In the genomic region with DNA sequence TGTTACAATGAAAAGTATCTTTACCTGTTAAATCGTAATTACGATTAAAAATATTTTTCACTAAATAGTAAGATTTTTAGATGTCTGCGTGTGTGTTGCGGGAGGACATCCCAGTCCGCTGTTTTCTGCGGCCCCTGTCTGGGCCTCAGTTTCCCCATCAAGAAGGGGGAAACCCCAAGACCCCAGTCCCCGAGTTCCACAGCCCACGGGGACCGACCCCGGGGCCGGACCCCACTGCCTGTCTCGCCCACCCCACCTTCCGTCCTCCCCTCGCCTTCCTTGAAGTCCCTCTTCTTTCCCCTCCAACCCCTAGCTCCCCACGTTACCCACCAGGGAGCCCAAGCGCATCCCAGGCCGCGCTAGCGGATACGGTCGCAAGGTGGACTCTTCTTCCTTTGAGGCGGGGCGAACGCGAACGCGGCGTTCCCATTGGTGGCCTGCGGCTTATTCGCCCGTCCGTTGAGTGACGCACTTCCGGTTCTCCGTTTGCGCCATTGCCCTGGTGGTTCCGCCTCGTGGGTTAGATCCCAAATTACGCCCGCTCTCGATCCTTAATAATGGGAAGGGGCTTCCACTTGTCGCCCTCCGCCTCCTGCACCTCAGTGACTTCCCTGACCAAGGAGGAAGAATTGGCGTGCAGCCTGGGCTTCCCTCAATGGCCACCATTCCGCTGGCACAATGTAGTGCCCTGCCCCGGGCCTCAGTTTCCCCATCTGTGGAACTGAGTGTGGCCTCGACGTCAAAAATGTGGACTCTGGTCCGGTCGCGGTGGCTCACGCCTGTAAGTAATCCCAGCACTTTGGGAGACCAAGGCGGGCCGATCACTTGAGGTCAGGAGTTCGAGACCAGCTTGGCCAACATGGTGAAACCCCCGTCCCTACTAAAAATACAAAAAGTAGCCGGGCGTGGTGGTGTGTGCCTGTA, we compare ENCODE assay signal across 8 cellular contexts. TPM values are rescaled to one million over a fixed set of nuclear protein-coding genes. Genes with fewer than 3 reads are reported as not detected.
DNase-seq lines count a peak whose midpoint lies in the region; ATAC-seq and TF ChIP-seq lines count a peak whose summit lies in the region.

A gene with protein sequence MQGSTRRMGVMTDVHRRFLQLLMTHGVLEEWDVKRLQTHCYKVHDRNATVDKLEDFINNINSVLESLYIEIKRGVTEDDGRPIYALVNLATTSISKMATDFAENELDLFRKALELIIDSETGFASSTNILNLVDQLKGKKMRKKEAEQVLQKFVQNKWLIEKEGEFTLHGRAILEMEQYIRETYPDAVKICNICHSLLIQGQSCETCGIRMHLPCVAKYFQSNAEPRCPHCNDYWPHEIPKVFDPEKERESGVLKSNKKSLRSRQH (minus strand): TSS at position 397 of the 924 bp plus-strand sequence. CDS start 11,202 bp downstream, outside the sequence.

- ATAC-seq in GM23338, result peak; percentile 98

- POLR2A ChIA-PET in RWPE1 (lab: Yijun Ruan, JAX; ENCODE audit: low non-redundant PET), result no interaction called here

- H3F3A ChIP-seq in GM23338 (replicated peaks; ENCODE audit: low read depth), result no peaks in the 10 kb centered on the region

- no peaks in the 10 kb centered on the region for H3K27me3 ChIP-seq in GM23338 (ENCODE audit: insufficient read depth)

- no peaks in the 10 kb centered on the region for H3K36me3 ChIP-seq in GM23338 (ENCODE audit: insufficient read depth)

- DNase-seq in EL, result peak; percentile 95
- peak; percentile 97 for DNase-seq in GM23338 (ENCODE audit: low spot score)
- DNase-seq in LNCaP clone FGC (ENCODE audit: low read depth), result peak; percentile 86
- peak; percentile 99 for DNase-seq in RWPE1 (ENCODE audit: low spot score)
- peak; percentile 92 for DNase-seq in activated effector memory CD4-positive, alpha-beta T cell treated with Interleukin-2 at 50 U/mL for 16 hours
- DNase-seq in fibroblast of the aortic adventitia (ENCODE audit: low read depth), result peak; percentile 97

- peaks cover 7% of the 10 kb centered on the region for H3K4me1 ChIP-seq in GM23338 (ENCODE audit: insufficient read depth)

- peaks cover 3% of the 10 kb centered on the region; the same call in 2 of the 3 replicates for H3K36me3 Mint-ChIP-seq in GM23338 (ENCODE audit: low read depth)
- H3K36me3 Mint-ChIP-seq in nephron (ENCODE audit: low read depth), result no peaks in the 10 kb centered on the region
- peaks cover 40% of the 10 kb centered on the region for H3K36me3 Mint-ChIP-seq in stimulated activated naive CD8-positive, alpha-beta T cell treated with anti-CD3 and anti-CD28 coated beads, Interleukin-15, Interleukin-2, amounts not matched to agents 100 ng/mL and 50 ng/mL, for 24 hours (ENCODE audit: low read depth)

- H3K27ac ChIP-seq in GM23338 (ENCODE audit: low read depth), result no peak within 1 kb of the TSS
- H3K27ac ChIP-seq in RWPE1, result peak within 1 kb of the TSS; percentile 69

- H3K4me3 ChIP-seq in GM23338 (peak within 1 kb of the TSS; percentile 68), LNCaP clone FGC (ENCODE audit: low read depth, low read length) (peak within 1 kb of the TSS; percentile 67), fibroblast of the aortic adventitia (ENCODE audit: low read depth, low read length) (peak within 1 kb of the TSS; percentile 91)

- H3K9me3 Mint-ChIP-seq in GM23338 (no peaks in the 10 kb centered on the region; the same call in 2 of the 3 replicates), nephron (no peaks in the 10 kb centered on the region)
- H3K9me3 Mint-ChIP-seq in stimulated activated naive CD8-positive, alpha-beta T cell treated with anti-CD3 and anti-CD28 coated beads, Interleukin-15, Interleukin-2, amounts not matched to agents 100 ng/mL and 50 ng/mL, for 24 hours, result peaks cover 3% of the 10 kb centered on the region

- H3K27me3 Mint-ChIP-seq in GM23338 (ENCODE audit: insufficient read depth, low read depth, poor library complexity), result no peaks in the 10 kb centered on the region
- H3K27me3 Mint-ChIP-seq in nephron (ENCODE audit: low read depth), result no peaks in the 10 kb centered on the region
- H3K27me3 Mint-ChIP-seq in stimulated activated naive CD8-positive, alpha-beta T cell treated with anti-CD3 and anti-CD28 coated beads, Interleukin-15, Interleukin-2, amounts not matched to agents 100 ng/mL and 50 ng/mL, for 24 hours, result no peaks in the 10 kb centered on the region

- H3K4me3 Mint-ChIP-seq in GM23338 (peak within 1 kb of the TSS; percentile 81), nephron (peak within 1 kb of the TSS; percentile 94 to 97 (median 95))
- peak within 1 kb of the TSS; percentile 93 for H3K4me3 Mint-ChIP-seq in stimulated activated naive CD8-positive, alpha-beta T cell treated with anti-CD3 and anti-CD28 coated beads, Interleukin-15, Interleukin-2, amounts not matched to agents 100 ng/mL and 50 ng/mL, for 24 hours

- CTCF ChIA-PET in RWPE1 (lab: Yijun Ruan, JAX), result interaction anchor here (0.6 kb wide), 2 partner anchors 12 to 220 kb away, joined by 3 read pairs; no protein-coding TSS in a partner anchor

- peaks cover 8% of the 10 kb centered on the region; the same call in 1 of the 2 replicates for H3K9me2 ChIP-seq in GM23338 (ENCODE audit: insufficient read depth)

- H4K20me1 ChIP-seq in GM23338 (replicated peaks; ENCODE audit: insufficient read depth), result no peaks in the 10 kb centered on the region; the same call in 1 of the 2 replicates

- H3K27ac Mint-ChIP-seq in GM23338 (no peak within 1 kb of the TSS; the same call in 1 of the 2 replicates), nephron (peak within 1 kb of the TSS; percentile 75 to 96 (median 86))
- H3K27ac Mint-ChIP-seq in stimulated activated naive CD8-positive, alpha-beta T cell treated with anti-CD3 and anti-CD28 coated beads, Interleukin-15, Interleukin-2, amounts not matched to agents 100 ng/mL and 50 ng/mL, for 24 hours, result peak within 1 kb of the TSS; percentile 97

- H2AFZ ChIP-seq in GM23338, result peak within 1 kb of the TSS; percentile 95

- H3K79me2 ChIP-seq in GM23338 (replicated peaks; ENCODE audit: insufficient read depth), result no peaks in the 10 kb centered on the region

- H3K4me1 Mint-ChIP-seq in GM23338 (peaks cover 7% of the 10 kb centered on the region; the same call in 2 of the 3 replicates), nephron (no peaks in the 10 kb centered on the region)
- peaks cover 87% of the 10 kb centered on the region for H3K4me1 Mint-ChIP-seq in stimulated activated naive CD8-positive, alpha-beta T cell treated with anti-CD3 and anti-CD28 coated beads, Interleukin-15, Interleukin-2, amounts not matched to agents 100 ng/mL and 50 ng/mL, for 24 hours (ENCODE audit: low read depth)

- TF ChIP-seq CTCF in GM23338 (conservative IDR thresholded peaks at IDR 0.05; ENCODE audit: low read depth in 2 of 2) (no peak), LNCaP clone FGC (IDR thresholded peaks at IDR 0.05; ENCODE audit: control insufficient read depth, extremely low read depth, insufficient read depth) (no peak), RWPE1 (conservative IDR thresholded peaks at IDR 0.05; ENCODE audit: low read depth) (0 out of 2 replicates have a peak, but pooled peaks have one; percentile 8), fibroblast of the aortic adventitia (IDR thresholded peaks at IDR 0.05; ENCODE audit: insufficient read depth, low read length) (peak; percentile 41), nephron (IDR thresholded peaks at IDR 0.05; ENCODE audit: unreplicated experiment in 3 of 3) (no peak)

- peak within 1 kb of the TSS; percentile 87 for H3K4me2 ChIP-seq in GM23338

TF ChIP-seq in GM23338, 12 proteins besides CTCF, POLR2A, EP300 and RAD21:
- TF ChIP-seq JUNB (IDR thresholded peaks at IDR 0.05; ENCODE audit: unreplicated experiment) (no peak), POLR2AphosphoS5 (IDR thresholded peaks at IDR 0.05; ENCODE audit: low read depth) (peak; percentile 87), CREB1 (CRISPR knock-in tag; IDR thresholded peaks at IDR 0.05; ENCODE audit: low read depth) (peak; percentile 90)
- TF ChIP-seq, protein P1, sequence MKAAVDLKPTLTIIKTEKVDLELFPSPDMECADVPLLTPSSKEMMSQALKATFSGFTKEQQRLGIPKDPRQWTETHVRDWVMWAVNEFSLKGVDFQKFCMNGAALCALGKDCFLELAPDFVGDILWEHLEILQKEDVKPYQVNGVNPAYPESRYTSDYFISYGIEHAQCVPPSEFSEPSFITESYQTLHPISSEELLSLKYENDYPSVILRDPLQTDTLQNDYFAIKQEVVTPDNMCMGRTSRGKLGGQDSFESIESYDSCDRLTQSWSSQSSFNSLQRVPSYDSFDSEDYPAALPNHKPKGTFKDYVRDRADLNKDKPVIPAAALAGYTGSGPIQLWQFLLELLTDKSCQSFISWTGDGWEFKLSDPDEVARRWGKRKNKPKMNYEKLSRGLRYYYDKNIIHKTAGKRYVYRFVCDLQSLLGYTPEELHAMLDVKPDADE (IDR thresholded peaks at IDR 0.05), result no peak

RNA-seq across cellular contexts. Expression of the gene that starts here (rescaled TPM):
- total RNA-seq in GM23338 (2014; rRNA removed; shearing (Covaris generic)), result 30.6 and 33.9 TPM in 2 replicates
- 47.2 and 50.8 TPM in 2 replicates for polyA plus RNA-seq in GM23338 (2016; fragmentation: Nextera tagmentation; extraction: Ambion mirVana)
- total RNA-seq in fibroblast of the aortic adventitia (ENCODE audit: low replicate concordance), result 97.7 and 113 TPM in 2 replicates

Comparison
In these comparisons a context has a peak if more than half of its experiments do, and no peak if none do; other contexts are left out.
1. CTCF ChIP-seq: peak in RWPE1 (single experiment) and fibroblast of the aortic adventitia (single experiment); none in GM23338 (0 of 2), LNCaP clone FGC (single experiment) and nephron (0 of 3).
2. Peak in every context shown above with its lines, with median percentiles within 50 percentile points of each other: DNase-seq, H3K4me3 ChIP-seq and H3K4me3 Mint-ChIP-seq.